Comparison of ENCODE assay signal across 17 cellular contexts in genomic region chr21:18349468-18349867, GRCh38. TPM values are rescaled to one million over a fixed set of nuclear protein-coding genes. Genes with fewer than 3 reads are reported as not detected.
A peak's percentile ranks its signal among the peaks of the same experiment; 100 is the strongest.
DNase-seq lines count a peak whose midpoint lies in the region; TF ChIP-seq lines count a peak whose summit lies in the region.
"Had no signal": no experiment of that assay in that cellular context is flagged by ENCODE, and none has a peak within 500 bp of the region (broad histone marks: within the 10 kb centered on the region; RNA-seq: fewer than 3 reads in every experiment).

No MANE protein-coding gene starts in this region.

- intact Hi-C loops in OCI-LY7 (cut with micrococcal nuclease; ENCODE audit: unreplicated experiment): no loop called here
- intact Hi-C loops in CD4-positive, alpha-beta memory T cell (cut with micrococcal nuclease): no loop called here

- H3K27ac Mint-ChIP-seq in CD4-positive, alpha-beta memory T cell: no peak overlapping the region
- H3K27ac Mint-ChIP-seq: CD8-positive, alpha-beta T cell; HFFc6 had no signal

- POLR2A ChIA-PET in OCI-LY7 (lab: Charles Lee): no interaction called here
- POLR2A ChIA-PET in CD4-positive, alpha-beta memory T cell (lab: Charles Lee; ENCODE audit: partially characterized antibody): no interaction called here

- H4K20me1 ChIP-seq in OCI-LY7 (ENCODE audit: insufficient read depth, low read length) (no peaks in the 10 kb centered on the region), neural cell (ENCODE audit: insufficient read depth) (no peaks in the 10 kb centered on the region)

- H3K79me2 ChIP-seq in OCI-LY7 (ENCODE audit: insufficient read depth, low read depth, low read length): no peaks in the 10 kb centered on the region
- no peaks in the 10 kb centered on the region for H3K79me2 ChIP-seq in neural cell (replicated peaks; ENCODE audit: insufficient read depth, low read length)

- H3K27ac ChIP-seq in OCI-LY7 (ENCODE audit: low read depth, low read length, poor library complexity, severe bottlenecking) (no peak overlapping the region), neural cell (ENCODE audit: low read length) (peak overlapping the region; percentile 25)
- no peak overlapping the region for H3K27ac ChIP-seq in CD4-positive, alpha-beta memory T cell (ENCODE audit: low read depth, low read length)

- H3K9me3 Mint-ChIP-seq in CD4-positive, alpha-beta memory T cell: peaks cover 0 to 1% (median 0%) of the 10 kb centered on the region in 8 donors
- H3K9me3 Mint-ChIP-seq: CD8-positive, alpha-beta T cell had no signal

- DNase-seq in NCI-H226 (peak; percentile 37), OCI-LY7 (ENCODE audit: low spot score) (no peak), putamen (ENCODE audit: low spot score) (peak; percentile 2), NCI-H524 treated with DMSO at 0.1 percent for 48 hours (lab: John Stamatoyannopoulos, UW) (no peak), NCI-H1436 treated with DMSO at 0.1 percent for 48 hours (lab: John Stamatoyannopoulos, UW) (no peak)
- DNase-seq in CD4-positive, alpha-beta memory T cell: no peak
- DNase-seq: C1 segment of cervical spinal cord; Caco-2; CD8-positive, alpha-beta T cell; DMS153; DND-41; GOT3; HFFc6 had no signal

- H3K36me3 ChIP-seq in OCI-LY7 (ENCODE audit: insufficient read depth, low read length) (no peaks in the 10 kb centered on the region), neural cell (ENCODE audit: insufficient read depth, low read length) (no peaks in the 10 kb centered on the region)
- H3K36me3 ChIP-seq in CD4-positive, alpha-beta memory T cell (ENCODE audit: insufficient read depth, low read length): no peaks in the 10 kb centered on the region
- H3K36me3 ChIP-seq: HAP-1 had no signal

- H3K4me3 Mint-ChIP-seq in CD4-positive, alpha-beta memory T cell: no peak overlapping the region
- H3K4me3 Mint-ChIP-seq: CD8-positive, alpha-beta T cell; HFFc6 had no signal

- no peaks in the 10 kb centered on the region for H3K36me3 Mint-ChIP-seq in CD4-positive, alpha-beta memory T cell
- H3K36me3 Mint-ChIP-seq: CD8-positive, alpha-beta T cell had no signal

- no peak for TF ChIP-seq RAD21 in neural cell (conservative IDR thresholded peaks at IDR 0.05)

- no peak overlapping the region for H3K4me3 ChIP-seq in OCI-LY7 (ENCODE audit: low read depth, low read length, poor library complexity, severe bottlenecking)
- no peak overlapping the region for H3K4me3 ChIP-seq in neural cell (ENCODE audit: low read length)
- H3K4me3 ChIP-seq in CD4-positive, alpha-beta memory T cell (ENCODE audit: low read length in 2 of 2): no peak overlapping the region
- H3K4me3 ChIP-seq: HAP-1 had no signal

- H3K9ac ChIP-seq in neural cell (ENCODE audit: low read length): no peak overlapping the region

- no peaks in the 10 kb centered on the region for H3F3A ChIP-seq in neural cell (ENCODE audit: insufficient read depth, low read length, poor library complexity, severe bottlenecking)

- H3K4me1 ChIP-seq in OCI-LY7 (ENCODE audit: insufficient read depth, low read length, poor library complexity, severe bottlenecking): no peaks in the 10 kb centered on the region
- H3K4me1 ChIP-seq in CD4-positive, alpha-beta memory T cell (ENCODE audit: insufficient read depth, low read length): no peaks in the 10 kb centered on the region
- H3K4me1 ChIP-seq: Caco-2, HAP-1 had no signal

- H3K9me2 ChIP-seq in OCI-LY7 (ENCODE audit: insufficient read depth, low read length) (no peaks in the 10 kb centered on the region), neural cell (ENCODE audit: insufficient read depth, low read length) (no peaks in the 10 kb centered on the region)

- peak overlapping the region; percentile 35; the same call in 1 of the 2 replicates for H2AFZ ChIP-seq in OCI-LY7 (ENCODE audit: low read length)
- no peak overlapping the region for H2AFZ ChIP-seq in neural cell (ENCODE audit: low read depth, low read length)

- H3K27me3 ChIP-seq in neural cell (ENCODE audit: insufficient read depth, low read depth, low read length): no peaks in the 10 kb centered on the region
- H3K27me3 ChIP-seq in CD4-positive, alpha-beta memory T cell (ENCODE audit: insufficient read depth, low read length): no peaks in the 10 kb centered on the region

- no peaks in the 10 kb centered on the region for H3K4me1 Mint-ChIP-seq in CD4-positive, alpha-beta memory T cell

- no peak for TF ChIP-seq CTCF in OCI-LY7 (conservative IDR thresholded peaks at IDR 0.05; ENCODE audit: low read length)
- TF ChIP-seq CTCF in neural cell (IDR thresholded peaks at IDR 0.05; ENCODE audit: poor library complexity, severe bottlenecking): no peak

- no TSS peak for BruUV-seq in OCI-LY7 (replicated peaks; lab: Mats Ljungman, UMichigan)

- H3K4me2 ChIP-seq in OCI-LY7 (ENCODE audit: low read length) (no peak overlapping the region), neural cell (ENCODE audit: low read length) (no peak overlapping the region)

- no peak for TF ChIP-seq EP300 in neural cell (conservative IDR thresholded peaks at IDR 0.05; ENCODE audit: poor library complexity, severe bottlenecking)

- H3K9me3 ChIP-seq in OCI-LY7 (ENCODE audit: low read length): no peaks in the 10 kb centered on the region
- no peaks in the 10 kb centered on the region for H3K9me3 ChIP-seq in neural cell (ENCODE audit: low read length)
- H3K9me3 ChIP-seq in CD4-positive, alpha-beta memory T cell (ENCODE audit: control insufficient read depth in 1 of 2, low read length in 2 of 2): no peaks in the 10 kb centered on the region
- H3K9me3 ChIP-seq: Caco-2, HAP-1 had no signal

- CTCF ChIA-PET in OCI-LY7 (lab: Charles Lee; ENCODE audit: unreplicated experiment): no interaction called here
- CTCF ChIA-PET in CD4-positive, alpha-beta memory T cell (lab: Charles Lee; ENCODE audit: partially characterized antibody): no interaction called here

- H3K27me3 Mint-ChIP-seq in CD4-positive, alpha-beta memory T cell: no peaks in the 10 kb centered on the region

TF ChIP-seq in neural cell, 6 proteins besides CTCF, POLR2A, EP300 and RAD21:
- TF ChIP-seq EZH2 (IDR thresholded peaks at IDR 0.05; ENCODE audit: borderline replicate concordance, insufficient read depth, low read length, poor library complexity, severe bottlenecking): no peak
- TF ChIP-seq POLR2AphosphoS5 (IDR thresholded peaks at IDR 0.05): no peak
- TF ChIP-seq MXI1 (conservative IDR thresholded peaks at IDR 0.05; ENCODE audit: poor library complexity, severe bottlenecking): no peak
- no peak for TF ChIP-seq TAF1 (IDR thresholded peaks at IDR 0.05; ENCODE audit: low read depth)
- no peak for TF ChIP-seq SMC3 (conservative IDR thresholded peaks at IDR 0.05; ENCODE audit: poor library complexity)
- no peak for TF ChIP-seq REST (IDR thresholded peaks at IDR 0.05; ENCODE audit: borderline replicate concordance)
TF ChIP-seq in neural cell: peak in this region for 0.

RNA-seq across cellular contexts. Expression of gene TMPRSS15, which starts 54.1 kb away (rescaled TPM):
- total RNA-seq in OCI-LY7 (2014; rRNA removed; shearing (Covaris generic)): 0.03 and 0.33 TPM in 2 replicates
- total RNA-seq in OCI-LY7 (2022): 0.13 and 0.48 TPM in 2 replicates
- polyA plus RNA-seq in neural cell: 0.18 and 0.50 TPM in 2 replicates
- polyA minus RNA-seq in neural cell: 0.24 TPM in 1 of 2 replicates, not detected in the other
- not detected for total RNA-seq in CD4-positive, alpha-beta memory T cell
- polyA plus RNA-seq in CD4-positive, alpha-beta memory T cell: not detected
- total RNA-seq: A673; Caco-2; CD8-positive, alpha-beta T cell; HFFc6 had no signal
- polyA plus RNA-seq: BJ had no signal

Comparison
In these comparisons a context has a peak if more than half of its experiments do, and no peak if none do; other contexts are left out.
1. DNase-seq: peak in NCI-H226 (single experiment) and putamen (single experiment); none in OCI-LY7 (single experiment), NCI-H524 treated with DMSO at 0.1 percent for 48 hours (single experiment), CD4-positive, alpha-beta memory T cell (0 of 5) and NCI-H1436 treated with DMSO at 0.1 percent for 48 hours (single experiment).